ENCODE assay signal across 6 cellular contexts in the genomic region with DNA sequence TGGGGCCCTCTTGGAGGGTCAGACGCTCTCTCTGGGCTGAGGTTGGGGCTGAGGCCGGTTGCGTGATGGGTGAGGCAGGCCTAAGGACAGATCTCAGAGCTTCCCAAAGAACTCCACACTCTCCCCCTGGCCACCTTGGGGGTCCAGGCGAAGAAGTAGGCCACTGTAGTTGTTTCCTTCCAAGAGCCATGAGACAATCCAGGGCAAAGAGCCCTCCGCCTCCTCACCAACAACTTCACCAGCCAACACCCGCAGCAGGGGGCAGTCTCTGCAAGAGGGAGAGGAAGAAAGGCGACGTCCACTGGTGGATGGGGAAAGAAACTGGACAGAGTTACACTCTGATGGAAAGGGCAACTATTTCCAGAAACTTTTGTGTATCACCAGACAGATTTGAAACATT. TPM values are rescaled to one million over a fixed set of nuclear protein-coding genes. Genes with fewer than 3 reads are reported as not detected.
DNase-seq lines count a peak whose midpoint lies in the region; ATAC-seq and TF ChIP-seq lines count a peak whose summit lies in the region.

No MANE protein-coding gene starts in this region.

- no peak overlapping the region for H3K27ac Mint-ChIP-seq in stimulated activated memory B cell treated with anti-CD40 and anti-IgM and Interleukin-4, amounts not matched to agents 10 μg/mL and 1 μg/mL and 100 μg/mL, for 72 hours

- ATAC-seq in left ventricle myocardium superior = peak; percentile 57
- ATAC-seq in stimulated activated memory B cell treated with anti-CD40 and anti-IgM and Interleukin-4, amounts not matched to agents 10 μg/mL and 1 μg/mL and 100 μg/mL, for 72 hours = no peak
- ATAC-seq in HG03460 (IDR thresholded peaks at IDR 0.05; ENCODE audit: unreplicated experiment) = no peak

- no peak overlapping the region for H3K4me3 ChIP-seq in AG09309 (ENCODE audit: control insufficient read depth, low read depth, low read length)

- H3K27me3 Mint-ChIP-seq in stimulated activated memory B cell treated with anti-CD40 and anti-IgM and Interleukin-4, amounts not matched to agents 10 μg/mL and 1 μg/mL and 100 μg/mL, for 72 hours = no peaks in the 10 kb centered on the region

- peaks cover 11% of the 10 kb centered on the region for H3K36me3 Mint-ChIP-seq in stimulated activated memory B cell treated with anti-CD40 and anti-IgM and Interleukin-4, amounts not matched to agents 10 μg/mL and 1 μg/mL and 100 μg/mL, for 72 hours

- no peaks in the 10 kb centered on the region for H3K9me3 Mint-ChIP-seq in stimulated activated memory B cell treated with anti-CD40 and anti-IgM and Interleukin-4, amounts not matched to agents 10 μg/mL and 1 μg/mL and 100 μg/mL, for 72 hours

- no peak for DNase-seq in AG09309 (ENCODE audit: low read depth)
- DNase-seq in NOMO-1 treated with dmso at 0.1 percent for 144 hours (lab: John Stamatoyannopoulos, UW; ENCODE audit: unreplicated experiment) = peak; percentile 17
- DNase-seq in left ventricle myocardium superior = peak; percentile 65
- DNase-seq in NCI-H1105 treated with DMSO at 0.1 percent for 48 hours (lab: John Stamatoyannopoulos, UW) = no peak

- intact Hi-C loops in left ventricle myocardium superior (cut with micrococcal nuclease) = loop anchor here (10.0 kb wide), 1 partner anchor 59 kb away; a partner anchor contains a TSS

- no peak overlapping the region for H3K4me3 Mint-ChIP-seq in stimulated activated memory B cell treated with anti-CD40 and anti-IgM and Interleukin-4, amounts not matched to agents 10 μg/mL and 1 μg/mL and 100 μg/mL, for 72 hours

- H3K4me1 Mint-ChIP-seq in stimulated activated memory B cell treated with anti-CD40 and anti-IgM and Interleukin-4, amounts not matched to agents 10 μg/mL and 1 μg/mL and 100 μg/mL, for 72 hours = peaks cover 2% of the 10 kb centered on the region

- TF ChIP-seq CTCF in AG09309 (IDR thresholded peaks at IDR 0.05; ENCODE audit: control insufficient read depth, insufficient read depth, low read depth, low read length, missing control alignments) = peak; percentile 69

RNA-seq across cellular contexts. Expression of a gene that starts 10.7 kb away (rescaled TPM):
- 77.5 TPM for total RNA-seq in left ventricle myocardium superior

RNA-seq across cellular contexts. Expression of a gene that starts 10.9 kb away (rescaled TPM):
- 13.3 TPM for total RNA-seq in left ventricle myocardium superior

RNA-seq across cellular contexts. Expression of a gene that starts 18.0 kb away (rescaled TPM):
- 27.4 TPM for total RNA-seq in left ventricle myocardium superior

RNA-seq across cellular contexts. Expression of a gene that starts 27.8 kb away (rescaled TPM):
- total RNA-seq in left ventricle myocardium superior = 18.2 TPM

RNA-seq across cellular contexts. Expression of a gene that starts 57.7 kb away (rescaled TPM):
- total RNA-seq in left ventricle myocardium superior = 31.0 TPM

Comparison
In these comparisons a context has a peak if more than half of its experiments do, and no peak if none do; other contexts are left out.
1. DNase-seq: peak in NOMO-1 treated with dmso at 0.1 percent for 144 hours (single experiment) and left ventricle myocardium superior (single experiment); none in AG09309 (single experiment) and NCI-H1105 treated with DMSO at 0.1 percent for 48 hours (single experiment).